18 cellular contexts compared by ENCODE assay signal in the genomic region with DNA sequence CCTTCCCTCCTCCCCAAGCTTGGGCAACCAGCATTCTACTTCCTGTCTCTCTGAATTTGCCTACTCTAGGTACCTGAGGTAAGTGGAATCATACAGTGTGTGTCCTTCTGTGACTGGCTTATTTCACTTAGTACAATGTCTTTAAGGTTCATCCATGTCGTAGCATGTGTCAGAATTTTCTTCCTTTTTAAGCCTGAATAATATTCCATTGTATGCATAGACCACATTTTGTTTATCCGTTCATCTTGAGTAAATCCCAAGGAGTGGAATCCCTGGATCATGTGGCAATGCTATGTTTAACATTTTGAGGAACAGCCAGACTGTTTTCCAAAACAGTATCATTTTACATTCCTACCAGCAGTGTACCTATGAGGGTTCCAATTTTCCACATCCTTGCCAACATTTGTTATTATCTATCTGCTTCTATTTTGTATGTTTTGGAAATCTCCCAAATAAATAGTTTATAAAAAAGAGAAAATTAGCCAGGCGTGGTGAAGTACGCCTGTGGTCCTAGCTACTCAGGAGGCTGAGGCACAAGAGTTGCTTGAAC.
"Had no signal": no experiment of that assay in that cellular context is flagged by ENCODE, and none has a peak within 500 bp of the region (broad histone marks: within the 10 kb centered on the region; RNA-seq: fewer than 3 reads in every experiment).

No MANE protein-coding gene starts in this region.

- H3K4me3 ChIP-seq: heart left ventricle, transverse colon had no signal

- H3K27ac Mint-ChIP-seq: activated CD8-positive, alpha-beta T cell treated with anti-CD3 and anti-CD28 coated beads for 36 hours; activated naive CD8-positive, alpha-beta T cell treated with anti-CD3 and anti-CD28 coated beads, Interleukin-2, amount 10 ng/mL, durations not matched to agents 7 days and 5 days; immature natural killer cell; nephron had no signal

- DNase-seq: activated CD4-positive, alpha-beta T cell treated with anti-CD3 and anti-CD28 coated beads for 4 hours; activated CD8-positive, alpha-beta T cell treated with anti-CD3 and anti-CD28 coated beads for 36 hours; activated gamma-delta T cell treated with Interleukin-2 at 50 U/mL for 16 hours; activated naive CD8-positive, alpha-beta T cell treated with anti-CD3 and anti-CD28 coated beads, Interleukin-2, amount 10 ng/mL, durations not matched to agents 7 days and 5 days; activated T-cell treated with anti-CD3 and anti-CD28 coated beads, Interleukin-2, amount 50 U/mL, for 48 hours; brain microvascular endothelial cell; effector memory CD4-positive, alpha-beta T cell; heart left ventricle; immature natural killer cell; nucleus accumbens; retina; stimulated activated CD4-positive, alpha-beta T cell treated with anti-CD3 and anti-CD28 coated beads, Interleukin-4, amount 100 ng/mL, for 1 hour; stimulated activated naive CD4-positive, alpha-beta T cell treated with Interleukin-2 at 50 U/mL for 16 hours; substantia nigra; T-helper 2 cell; transverse colon had no signal

- H3K27me3 Mint-ChIP-seq: activated CD8-positive, alpha-beta T cell treated with anti-CD3 and anti-CD28 coated beads for 36 hours; activated naive CD8-positive, alpha-beta T cell treated with anti-CD3 and anti-CD28 coated beads, Interleukin-2, amount 10 ng/mL, durations not matched to agents 7 days and 5 days; central memory CD8-positive, alpha-beta T cell had no signal

- H3K4me1 ChIP-seq: transverse colon had no signal

- H3K9me3 ChIP-seq: heart left ventricle, transverse colon had no signal

- H3K4me1 Mint-ChIP-seq: nephron had no signal

- ATAC-seq: activated CD8-positive, alpha-beta T cell treated with anti-CD3 and anti-CD28 coated beads for 36 hours; heart left ventricle had no signal

- H3K4me3 Mint-ChIP-seq: activated CD8-positive, alpha-beta T cell treated with anti-CD3 and anti-CD28 coated beads for 36 hours; activated naive CD8-positive, alpha-beta T cell treated with anti-CD3 and anti-CD28 coated beads, Interleukin-2, amount 10 ng/mL, durations not matched to agents 7 days and 5 days; central memory CD8-positive, alpha-beta T cell; immature natural killer cell; nephron had no signal

- H3K27ac ChIP-seq: brain microvascular endothelial cell, heart left ventricle, transverse colon had no signal

- H3K9me3 Mint-ChIP-seq: activated naive CD8-positive, alpha-beta T cell treated with anti-CD3 and anti-CD28 coated beads, Interleukin-2, amount 10 ng/mL, durations not matched to agents 7 days and 5 days; central memory CD8-positive, alpha-beta T cell; immature natural killer cell had no signal

- H3K27me3 ChIP-seq: brain microvascular endothelial cell, heart left ventricle, transverse colon had no signal
